In the genomic region with DNA sequence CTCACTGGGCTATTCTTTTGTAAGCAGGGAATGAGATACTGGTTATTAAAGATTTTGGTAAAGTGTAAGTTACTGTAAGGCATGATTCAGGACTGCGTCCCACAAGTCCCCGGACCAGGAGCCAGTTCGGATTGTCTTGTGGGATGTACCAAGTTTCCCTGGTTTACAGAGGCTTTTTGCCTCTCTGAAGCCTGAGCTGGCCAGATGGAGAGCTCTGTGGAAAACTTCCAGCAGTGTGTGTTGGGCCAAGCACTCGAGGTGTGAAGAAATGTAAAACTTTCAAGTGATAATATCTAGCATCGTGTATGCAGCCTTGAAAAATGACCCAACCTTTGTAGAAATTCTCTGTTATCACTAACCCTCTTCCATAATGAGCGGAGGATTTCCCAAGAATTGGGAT, we compare ENCODE assay signal across 13 cellular contexts. TPM values are rescaled to one million over a fixed set of nuclear protein-coding genes. Genes with fewer than 3 reads are reported as not detected.
A peak's percentile ranks its signal among the peaks of the same experiment; 100 is the strongest.
DNase-seq lines count a peak whose midpoint lies in the region; ATAC-seq and TF ChIP-seq lines count a peak whose summit lies in the region.
"Had no signal": no experiment of that assay in that cellular context is flagged by ENCODE, and none has a peak within 500 bp of the region (broad histone marks: within the 10 kb centered on the region; RNA-seq: fewer than 3 reads in every experiment).

No MANE protein-coding gene starts in this region.

- peak overlapping the region; percentile 27 for H3K4me3 Mint-ChIP-seq in natural killer cell treated with Interleukin-12 subunit alpha and Interleukin-12 subunit beta and Interleukin-15 and Interleukin-18, amount 100 ng/mL, for 72 hours
- H3K4me3 Mint-ChIP-seq in natural killer cell (no peak overlapping the region), progenitor cell of endocrine pancreas (ENCODE audit: low read depth) (peak overlapping the region; percentile 55)
- H3K4me3 Mint-ChIP-seq: memory B cell had no signal

- peaks cover 0 to 48% of the 10 kb centered on the region in 2 donors for H3K4me1 ChIP-seq in right atrium auricular region

- H3K27me3 Mint-ChIP-seq in natural killer cell treated with Interleukin-12 subunit alpha and Interleukin-12 subunit beta and Interleukin-15 and Interleukin-18, amount 100 ng/mL, for 72 hours, result peaks cover 6 to 9% of the 10 kb centered on the region in 2 donors
- peaks cover 0 to 12% of the 10 kb centered on the region in 2 donors for H3K27me3 Mint-ChIP-seq in natural killer cell (ENCODE audit: low read depth in 2 of 2)
- H3K27me3 Mint-ChIP-seq in progenitor cell of endocrine pancreas, result no peaks in the 10 kb centered on the region
- H3K27me3 Mint-ChIP-seq: memory B cell had no signal

- no peak overlapping the region for H3K27ac Mint-ChIP-seq in natural killer cell treated with Interleukin-12 subunit alpha and Interleukin-12 subunit beta and Interleukin-15 and Interleukin-18, amount 100 ng/mL, for 72 hours
- H3K27ac Mint-ChIP-seq in natural killer cell (no peak overlapping the region), progenitor cell of endocrine pancreas (no peak overlapping the region)
- H3K27ac Mint-ChIP-seq: memory B cell had no signal

- no peaks in the 10 kb centered on the region for H3K36me3 ChIP-seq in right atrium auricular region
- H3K36me3 ChIP-seq: right lobe of liver had no signal

- H3K27ac ChIP-seq in right atrium auricular region, result peak overlapping the region; percentile 96

- no peak for DNase-seq in natural killer cell treated with Interleukin-12 subunit alpha and Interleukin-12 subunit beta and Interleukin-15 and Interleukin-18, amount 100 ng/mL, for 72 hours (ENCODE audit: low spot score)
- DNase-seq in natural killer cell (no peak), right atrium auricular region (ENCODE audit: low spot score) (no peak), progenitor cell of endocrine pancreas (ENCODE audit: low spot score, unreplicated experiment) (no peak), NCI-H2227 (lab: John Stamatoyannopoulos, UW; ENCODE audit: unreplicated experiment) (no peak), NCI-H748 treated with DMSO at 0.1 percent for 48 hours (lab: John Stamatoyannopoulos, UW) (no peak), AG08395 (ENCODE audit: low spot score) (no peak)
- DNase-seq: activated T-cell treated with anti-CD3 and anti-CD28 coated beads, Interleukin-2, amount 50 U/mL, for 1 hour; effector memory CD4-positive, alpha-beta T cell; right lobe of liver had no signal

- H3K9me3 ChIP-seq in right atrium auricular region, result no peaks in the 10 kb centered on the region
- H3K9me3 ChIP-seq: right lobe of liver had no signal

- H3K9me3 Mint-ChIP-seq in natural killer cell treated with Interleukin-12 subunit alpha and Interleukin-12 subunit beta and Interleukin-15 and Interleukin-18, amount 100 ng/mL, for 72 hours, result no peaks in the 10 kb centered on the region
- H3K9me3 Mint-ChIP-seq in natural killer cell (no peaks in the 10 kb centered on the region), progenitor cell of endocrine pancreas (ENCODE audit: low read depth) (no peaks in the 10 kb centered on the region)
- H3K9me3 Mint-ChIP-seq: memory B cell had no signal

- intact Hi-C loops in natural killer cell (cut with micrococcal nuclease), result no loop called here

- ATAC-seq in natural killer cell treated with Interleukin-12 subunit alpha and Interleukin-12 subunit beta and Interleukin-15 and Interleukin-18, amount 100 ng/mL, for 72 hours, result no peak
- ATAC-seq in natural killer cell (no peak), HG02759 (IDR thresholded peaks at IDR 0.05; ENCODE audit: unreplicated experiment) (no peak)
- ATAC-seq: activated CD4-positive, CD25-positive, alpha-beta regulatory T cell treated with anti-CD3 and anti-CD28 coated beads, Interleukin-2, amount 50 U/mL, for 24 hours; right lobe of liver had no signal

- H3K4me1 Mint-ChIP-seq in natural killer cell treated with Interleukin-12 subunit alpha and Interleukin-12 subunit beta and Interleukin-15 and Interleukin-18, amount 100 ng/mL, for 72 hours (ENCODE audit: low read depth in 2 of 2), result peaks cover 3 to 9% of the 10 kb centered on the region in 2 donors
- H3K4me1 Mint-ChIP-seq in natural killer cell (peaks cover 0 to 9% of the 10 kb centered on the region in 2 donors), progenitor cell of endocrine pancreas (ENCODE audit: low read depth) (peaks cover 17% of the 10 kb centered on the region)

- no peak for TF ChIP-seq CTCF in natural killer cell (IDR thresholded peaks at IDR 0.05)
- TF ChIP-seq CTCF in right atrium auricular region (IDR thresholded peaks at IDR 0.05), result no peak
- no peak for TF ChIP-seq CTCF in progenitor cell of endocrine pancreas (IDR thresholded peaks at IDR 0.05; ENCODE audit: unreplicated experiment)

- H3K27me3 ChIP-seq in right atrium auricular region, result no peaks in the 10 kb centered on the region
- H3K27me3 ChIP-seq: right lobe of liver had no signal

- H3K36me3 Mint-ChIP-seq in natural killer cell treated with Interleukin-12 subunit alpha and Interleukin-12 subunit beta and Interleukin-15 and Interleukin-18, amount 100 ng/mL, for 72 hours, result no peaks in the 10 kb centered on the region
- no peaks in the 10 kb centered on the region for H3K36me3 Mint-ChIP-seq in natural killer cell
- H3K36me3 Mint-ChIP-seq in progenitor cell of endocrine pancreas (ENCODE audit: insufficient read depth), result peaks cover 4% of the 10 kb centered on the region

- peak overlapping the region in 1 of 2 donors; percentile 99 for H3K4me3 ChIP-seq in right atrium auricular region
- H3K4me3 ChIP-seq: right lobe of liver had no signal

RNA-seq across cellular contexts. Expression of gene EPN2, which starts 2.4 kb away (rescaled TPM):
- 10 to 100 TPM in 1 of 2 donors, 1 to 10 TPM in 1; 1.5 to 20.3 TPM for total RNA-seq in natural killer cell treated with Interleukin-12 subunit alpha and Interleukin-12 subunit beta and Interleukin-15 and Interleukin-18, amount 100 ng/mL, for 72 hours
- total RNA-seq in natural killer cell (10 to 100 TPM in 1 of 3 donors, 1 to 10 TPM in 2; 2.0 to 13.8 (median 4.9) TPM), right atrium auricular region (10 to 100 TPM; 68.0 to 73.1 TPM), progenitor cell of endocrine pancreas (49.8 and 51.2 TPM in 2 replicates)
